17 cellular contexts compared by ENCODE assay signal in the genomic region with DNA sequence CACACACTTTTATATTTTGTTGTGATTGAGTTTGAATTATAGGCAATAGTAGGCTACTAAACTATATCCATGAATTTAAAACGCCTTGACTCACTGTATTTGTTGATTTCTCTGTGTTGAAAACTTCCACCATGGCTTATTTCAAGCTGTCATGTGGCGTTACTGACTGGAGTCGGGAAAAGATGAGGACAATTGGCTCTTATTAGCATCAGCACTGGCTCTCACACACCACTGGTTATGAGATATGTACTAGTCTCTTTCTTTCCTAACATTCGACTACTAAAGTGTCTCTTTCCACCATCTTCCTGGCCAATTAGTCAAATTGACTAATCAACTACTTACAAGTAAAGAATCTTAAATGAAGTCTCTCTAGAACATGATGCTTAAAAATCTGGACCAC. TPM values are rescaled to one million over a fixed set of nuclear protein-coding genes. Genes with fewer than 3 reads are reported as not detected.
DNase-seq lines count a peak whose midpoint lies in the region; ATAC-seq and TF ChIP-seq lines count a peak whose summit lies in the region.
"Had no signal": no experiment of that assay in that cellular context is flagged by ENCODE, and none has a peak within 500 bp of the region (broad histone marks: within the 10 kb centered on the region; RNA-seq: fewer than 3 reads in every experiment).

No MANE protein-coding gene starts in this region.

- ATAC-seq in SK-N-SH treated with all-trans-retinoic acid at 6 μM for 48 hours: no peak
- ATAC-seq: HepG2 had no signal

- H3K9ac ChIP-seq in SK-N-SH (no peak overlapping the region), neural progenitor cell (no peak overlapping the region)

- no peaks in the 10 kb centered on the region for H3K4me1 ChIP-seq in SK-N-SH (ENCODE audit: control insufficient read depth in 1 of 2, insufficient read depth in 2 of 2, low read depth in 1 of 2, low read length in 1 of 2)
- no peaks in the 10 kb centered on the region for H3K4me1 ChIP-seq in neural progenitor cell

- no peak for TF ChIP-seq CTCF in SK-N-SH (IDR thresholded peaks at IDR 0.05)
- TF ChIP-seq CTCF in neural progenitor cell (IDR thresholded peaks at IDR 0.05): no peak

- no peaks in the 10 kb centered on the region for H3K9me2 ChIP-seq in SK-N-SH

- H3K27ac Mint-ChIP-seq in neural progenitor cell: no peak overlapping the region
- H3K27ac Mint-ChIP-seq: CD4-positive, alpha-beta T cell; H9 had no signal

- no peaks in the 10 kb centered on the region for H3K4me1 Mint-ChIP-seq in neural progenitor cell
- H3K4me1 Mint-ChIP-seq: H9 had no signal

- no peak for DNase-seq in SK-N-SH
- peak; percentile 19 for DNase-seq in kidney glomerular epithelial cell (lab: John Stamatoyannopoulos, UW)
- DNase-seq in neural progenitor cell (ENCODE audit: low spot score): peak; percentile 4
- DNase-seq in NCI-H2107 treated with DMSO at 0.1 percent for 48 hours (lab: John Stamatoyannopoulos, UW; ENCODE audit: unreplicated experiment): no peak
- DNase-seq in activated T-cell treated with anti-CD3 and anti-CD28 coated beads, Interleukin-2, amount 50 U/mL, for 1 hour: no peak
- no peak for DNase-seq in SW480 (ENCODE audit: low spot score)
- DNase-seq in NCI-H345 (lab: John Stamatoyannopoulos, UW): no peak
- DNase-seq: AML-193; Caco-2; CD4-positive, alpha-beta T cell; GOT3; H9 had no signal

- TF ChIP-seq RAD21 in SK-N-SH (IDR thresholded peaks at IDR 0.05; ENCODE audit: low read length): no peak

- H3K4me3 ChIP-seq in SK-N-SH (ENCODE audit: low read depth in 2 of 2, low read length in 1 of 2) (no peak overlapping the region), neural progenitor cell (no peak overlapping the region)
- H3K4me3 ChIP-seq: A549 had no signal

- H4K20me1 ChIP-seq in SK-N-SH (ENCODE audit: insufficient read depth) (no peaks in the 10 kb centered on the region), neural progenitor cell (ENCODE audit: low read depth) (no peaks in the 10 kb centered on the region)

- no peaks in the 10 kb centered on the region for H3F3A ChIP-seq in SK-N-SH (replicated peaks; ENCODE audit: insufficient read depth)
- H3F3A ChIP-seq in neural progenitor cell (ENCODE audit: low read depth): no peaks in the 10 kb centered on the region

- H3K4me2 ChIP-seq in SK-N-SH (no peak overlapping the region), neural progenitor cell (no peak overlapping the region)

- H3K27me3 Mint-ChIP-seq in neural progenitor cell (ENCODE audit: insufficient read depth, low read depth): no peaks in the 10 kb centered on the region

- H3K36me3 ChIP-seq in SK-N-SH (replicated peaks in 1 of 2; ENCODE audit: control insufficient read depth in 1 of 2, insufficient read depth in 2 of 2, low read length in 1 of 2) (no peaks in the 10 kb centered on the region), neural progenitor cell (no peaks in the 10 kb centered on the region)

- TF ChIP-seq EP300 in SK-N-SH (IDR thresholded peaks at IDR 0.05; ENCODE audit: borderline replicate concordance in 1 of 2, low read depth in 1 of 2, low read length in 1 of 2): no peak

- H3K79me2 ChIP-seq in SK-N-SH (ENCODE audit: insufficient read depth): no peaks in the 10 kb centered on the region
- no peaks in the 10 kb centered on the region for H3K79me2 ChIP-seq in neural progenitor cell (ENCODE audit: low read depth)

- no peak overlapping the region for H3K4me3 Mint-ChIP-seq in neural progenitor cell
- H3K4me3 Mint-ChIP-seq: CD4-positive, alpha-beta T cell; H9 had no signal

- H3K36me3 Mint-ChIP-seq in neural progenitor cell: no peaks in the 10 kb centered on the region

- CTCF ChIA-PET in SK-N-SH (lab: Yijun Ruan, JAX): no interaction called here

- 14% methylated on average over 4 of the region's 4 CpGs for WGBS in SK-N-SH (ENCODE audit: low lambda C conversion rate)

- H3K27ac ChIP-seq in SK-N-SH (ENCODE audit: low read depth in 2 of 2, low read length in 1 of 2) (no peak overlapping the region), neural progenitor cell (no peak overlapping the region)
- H3K27ac ChIP-seq: 22Rv1, C4-2B had no signal

- no peaks in the 10 kb centered on the region for H3K9me3 ChIP-seq in SK-N-SH
- H3K9me3 ChIP-seq in neural progenitor cell (ENCODE audit: low read depth): no peaks in the 10 kb centered on the region
- H3K9me3 ChIP-seq: A549, Caco-2 had no signal

- POLR2A ChIA-PET in SK-N-SH (lab: Yijun Ruan, JAX): no interaction called here

- no peak overlapping the region for H2AFZ ChIP-seq in SK-N-SH (ENCODE audit: low read depth)
- H2AFZ ChIP-seq in neural progenitor cell (replicated peaks): no peak overlapping the region

- no peaks in the 10 kb centered on the region for H3K9me3 Mint-ChIP-seq in neural progenitor cell
- H3K9me3 Mint-ChIP-seq: CD4-positive, alpha-beta T cell; H9 had no signal

- H3K27me3 ChIP-seq in SK-N-SH (ENCODE audit: insufficient read depth): peaks cover 47% of the 10 kb centered on the region; the same call in 1 of the 2 replicates
- H3K27me3 ChIP-seq in neural progenitor cell: no peaks in the 10 kb centered on the region

TF ChIP-seq in SK-N-SH, 30 proteins besides CTCF, POLR2A, EP300 and RAD21:
- TF ChIP-seq EZH2phosphoT487 (IDR thresholded peaks at IDR 0.05; ENCODE audit: borderline replicate concordance, low read depth): peak; percentile 40; the same call in 1 of the 2 replicates
- TF ChIP-seq TCF12 (IDR thresholded peaks at IDR 0.05): no peak

TF ChIP-seq in SK-N-SH treated with all-trans-retinoic acid at 6 μM for 48 hours, 23 proteins besides CTCF, POLR2A, EP300 and RAD21:
- TF ChIP-seq TCF4 (CRISPR knock-in tag; IDR thresholded peaks at IDR 0.05; ENCODE audit: borderline replicate concordance) (no peak), CSDC2 (CRISPR knock-in tag; IDR thresholded peaks at IDR 0.05) (no peak)

RNA-seq across cellular contexts. Expression of a gene that starts 9.1 kb away (rescaled TPM):
- 23.7 and 39.9 TPM in 2 replicates for polyA plus RNA-seq in SK-N-SH (2012; rRNA removed)
- 32.4 and 34.4 TPM in 2 replicates for polyA plus RNA-seq in SK-N-SH (2012; cell fraction: cytosol; rRNA removed)
- 26.5 and 64.3 TPM in 2 replicates for polyA plus RNA-seq in SK-N-SH (2012; cell fraction: nucleus; rRNA removed)
- total RNA-seq in neural progenitor cell (ENCODE audit: low replicate concordance): 9.9 and 10.3 TPM in 2 replicates

Comparison
In these comparisons a context has a peak if more than half of its experiments do, and no peak if none do; other contexts are left out.
1. DNase-seq: peak in kidney glomerular epithelial cell (single experiment) and neural progenitor cell (single experiment); none in SK-N-SH (single experiment), NCI-H2107 treated with DMSO at 0.1 percent for 48 hours (single experiment), activated T-cell treated with anti-CD3 and anti-CD28 coated beads, Interleukin-2, amount 50 U/mL, for 1 hour (single experiment), SW480 (single experiment) and NCI-H345 (single experiment).